In the genomic region with DNA sequence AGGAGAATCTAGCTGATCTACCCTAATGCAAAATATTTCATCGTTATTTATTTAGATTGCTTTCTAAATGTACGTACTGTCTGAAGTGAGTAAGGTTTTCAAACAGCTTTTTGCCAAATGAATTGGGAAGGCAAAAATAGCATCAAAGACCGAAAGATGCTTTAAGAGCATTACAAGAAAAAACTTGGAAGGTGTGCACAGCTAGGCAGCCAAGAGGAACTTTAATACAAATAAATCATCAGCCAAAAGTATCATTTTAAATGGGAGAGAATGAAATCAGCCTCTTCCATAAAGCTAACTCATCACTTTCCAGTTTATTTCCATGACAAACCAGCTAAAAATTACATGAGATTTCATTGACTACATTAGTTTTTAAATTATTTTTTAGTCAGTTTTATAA, we compare ENCODE assay signal across 26 cellular contexts. TPM values are rescaled to one million over a fixed set of nuclear protein-coding genes. Genes with fewer than 3 reads are reported as not detected.
DNase-seq lines count a peak whose midpoint lies in the region; FAIRE-seq and TF ChIP-seq lines count a peak whose summit lies in the region.
"Had no signal": no experiment of that assay in that cellular context is flagged by ENCODE, and none has a peak within 500 bp of the region (broad histone marks: within the 10 kb centered on the region; RNA-seq: fewer than 3 reads in every experiment).

No MANE protein-coding gene starts in this region.

- CTCF ChIA-PET in mammary epithelial cell (lab: Charles Lee; ENCODE audit: low non-redundant PET), result no interaction called here
- CTCF ChIA-PET in activated CD4-positive, alpha-beta memory T cell treated with anti-CD3 and anti-CD28 coated beads for 36 hours (lab: Charles Lee), result interaction anchor here (1.2 to 2.7 kb wide), 2 partner anchors 10 to 21 kb away, joined by 3 to 15 read pairs; no protein-coding TSS in a partner anchor

- no peaks in the 10 kb centered on the region for H4K20me1 ChIP-seq in mammary epithelial cell (ENCODE audit: insufficient read depth, low read length)

- TF ChIP-seq POLR2A in breast epithelium (IDR thresholded peaks at IDR 0.05), result no peak

- H3K4me3 ChIP-seq in mammary epithelial cell (replicated peaks in 1 of 3; ENCODE audit: insufficient read depth in 1 of 3, low read depth in 2 of 3, low read length in 3 of 3) (no peak overlapping the region), breast epithelium (no peak overlapping the region), adipocyte (ENCODE audit: low read length) (peak overlapping the region; percentile 34), fibroblast of the aortic adventitia (ENCODE audit: low read depth, low read length) (peak overlapping the region; percentile 25), small intestine (ENCODE audit: low read depth in 1 of 2, low read length in 2 of 2) (no peak overlapping the region)

- H3K27ac ChIP-seq in mammary epithelial cell (ENCODE audit: insufficient read depth, low read depth, low read length) (no peak overlapping the region), breast epithelium (no peak overlapping the region), small intestine (ENCODE audit: low read depth in 1 of 2, low read length in 1 of 2) (no peak overlapping the region)
- H3K27ac ChIP-seq: C4-2B had no signal

- no peak overlapping the region for H3K4me2 ChIP-seq in mammary epithelial cell (ENCODE audit: insufficient read depth, low read depth, low read length)

- H3K9me3 ChIP-seq in mammary epithelial cell (replicated peaks; ENCODE audit: insufficient read depth, low read length), result no peaks in the 10 kb centered on the region
- no peaks in the 10 kb centered on the region for H3K9me3 ChIP-seq in breast epithelium
- no peaks in the 10 kb centered on the region for H3K9me3 ChIP-seq in adipocyte (ENCODE audit: control insufficient read depth, low read length)
- H3K9me3 ChIP-seq in small intestine (ENCODE audit: control insufficient read depth, low read depth), result no peaks in the 10 kb centered on the region

- DNase-seq in mammary epithelial cell, result no peak
- DNase-seq in breast epithelium (ENCODE audit: low spot score in 2 of 2), result no peak
- DNase-seq in adipocyte (ENCODE audit: low read depth), result no peak
- DNase-seq in fibroblast of the aortic adventitia (ENCODE audit: low read depth), result peak; percentile 75
- no peak for DNase-seq in GF-D8 (lab: John Stamatoyannopoulos, UW)
- DNase-seq in small intestine, result no peak
- DNase-seq in SHP77 (lab: John Stamatoyannopoulos, UW), result no peak
- DNase-seq in activated CD4-positive, alpha-beta memory T cell treated with anti-CD3 and anti-CD28 coated beads for 36 hours, result no peak
- DNase-seq: 8988T; Calu3; CD8-positive, alpha-beta memory T cell; DMS153; GOT3; HCEC 1CT; Karpas-422; NCI-H1048; NCI-H1417 treated with DMSO at 0.1 percent for 48 hours; NCI-H187; NCI-H446; NCI-H526; OCI-M1 had no signal

- H3K4me3 Mint-ChIP-seq in activated CD4-positive, alpha-beta memory T cell treated with anti-CD3 and anti-CD28 coated beads for 36 hours, result no peak overlapping the region
- H3K4me3 Mint-ChIP-seq: CD8-positive, alpha-beta memory T cell; IgD-negative memory B cell had no signal

- no TSS peak for BruUV-seq in mammary epithelial cell (replicated peaks; lab: Mats Ljungman, UMichigan)

- no peaks in the 10 kb centered on the region for H3K36me3 Mint-ChIP-seq in activated CD4-positive, alpha-beta memory T cell treated with anti-CD3 and anti-CD28 coated beads for 36 hours
- H3K36me3 Mint-ChIP-seq: CD8-positive, alpha-beta memory T cell; IgD-negative memory B cell had no signal

- 13% methylated on average over 3 of the region's 3 CpGs for WGBS in mammary epithelial cell (ENCODE audit: low coverage, missing lambda C conversion rate)
- 60 to 85% (median 85%) methylated on average over 3 of the region's 3 CpGs for WGBS in small intestine, 3 donors

- no peaks in the 10 kb centered on the region for H3K4me1 ChIP-seq in mammary epithelial cell (ENCODE audit: insufficient read depth, low read length)
- no peaks in the 10 kb centered on the region for H3K4me1 ChIP-seq in breast epithelium
- peaks cover 19% of the 10 kb centered on the region for H3K4me1 ChIP-seq in adipocyte (ENCODE audit: control insufficient read depth, insufficient read depth, low read length)
- H3K4me1 ChIP-seq in small intestine (ENCODE audit: control insufficient read depth in 2 of 2, insufficient read depth in 1 of 2, low read depth in 1 of 2, low read length in 1 of 2), result no peaks in the 10 kb centered on the region

- peaks cover 7% of the 10 kb centered on the region for H3K27me3 Mint-ChIP-seq in activated CD4-positive, alpha-beta memory T cell treated with anti-CD3 and anti-CD28 coated beads for 36 hours

- no peaks in the 10 kb centered on the region for H3K9me3 Mint-ChIP-seq in activated CD4-positive, alpha-beta memory T cell treated with anti-CD3 and anti-CD28 coated beads for 36 hours

- H3K79me2 ChIP-seq in mammary epithelial cell (ENCODE audit: insufficient read depth, low read length), result no peaks in the 10 kb centered on the region

- dilution Hi-C loops in mammary epithelial cell (cut with HindIII; ENCODE audit: low sequenced_read_pairs), result no loop called here

- peak overlapping the region; percentile 31 for H2AFZ ChIP-seq in mammary epithelial cell (ENCODE audit: low read depth, low read length)

- TF ChIP-seq CTCF in mammary epithelial cell (conservative IDR thresholded peaks at IDR 0.05 in 1 of 2, IDR thresholded peaks at IDR 0.05 in 1 of 2; ENCODE audit: extremely low read depth in 1 of 2, insufficient read depth in 1 of 2, low read depth in 1 of 2, low read length in 2 of 2) (no peak), breast epithelium (IDR thresholded peaks at IDR 0.05) (no peak), fibroblast of the aortic adventitia (IDR thresholded peaks at IDR 0.05; ENCODE audit: insufficient read depth, low read length) (no peak)

- intact Hi-C loops in mammary epithelial cell (cut with micrococcal nuclease) (loop anchor here (10.0 kb wide), 3 partner anchors 268 to 478 kb away; no protein-coding TSS in a partner anchor), breast epithelium (cut with DNase I; ENCODE audit: low total_unique reads) (loop anchor here (10.0 kb wide), 1 partner anchor 152 kb away; no protein-coding TSS in a partner anchor)
- intact Hi-C loops in activated CD4-positive, alpha-beta memory T cell treated with anti-CD3 and anti-CD28 coated beads for 36 hours (cut with micrococcal nuclease), result no loop called here

- peaks cover 3% of the 10 kb centered on the region for H3K4me1 Mint-ChIP-seq in activated CD4-positive, alpha-beta memory T cell treated with anti-CD3 and anti-CD28 coated beads for 36 hours (ENCODE audit: low read depth)
- H3K4me1 Mint-ChIP-seq: CD8-positive, alpha-beta memory T cell; IgD-negative memory B cell had no signal

- H3K27ac Mint-ChIP-seq in activated CD4-positive, alpha-beta memory T cell treated with anti-CD3 and anti-CD28 coated beads for 36 hours, result no peak overlapping the region
- H3K27ac Mint-ChIP-seq: CD8-positive, alpha-beta memory T cell; IgD-negative memory B cell had no signal

- POLR2A ChIA-PET in activated CD4-positive, alpha-beta memory T cell treated with anti-CD3 and anti-CD28 coated beads for 36 hours (lab: Charles Lee), result no interaction called here

- H3K27me3 ChIP-seq in mammary epithelial cell (ENCODE audit: insufficient read depth, low read length) (no peaks in the 10 kb centered on the region), breast epithelium (no peaks in the 10 kb centered on the region), adipocyte (replicated peaks; ENCODE audit: control insufficient read depth, insufficient read depth, low read length) (no peaks in the 10 kb centered on the region), small intestine (ENCODE audit: control insufficient read depth in 2 of 2, insufficient read depth in 2 of 2, low read length in 2 of 2) (no peaks in the 10 kb centered on the region)

- H3K36me3 ChIP-seq in mammary epithelial cell (ENCODE audit: insufficient read depth, low read length) (no peaks in the 10 kb centered on the region), breast epithelium (no peaks in the 10 kb centered on the region), adipocyte (ENCODE audit: control insufficient read depth, insufficient read depth, low read length, severe bottlenecking) (no peaks in the 10 kb centered on the region), small intestine (ENCODE audit: control insufficient read depth in 2 of 2, insufficient read depth in 2 of 2, low read length in 2 of 2) (no peaks in the 10 kb centered on the region)

- H3K9ac ChIP-seq in mammary epithelial cell (ENCODE audit: insufficient read depth, low read length) (no peak overlapping the region), adipocyte (ENCODE audit: low read length) (no peak overlapping the region)

- no peak for FAIRE-seq in small intestine (lab: Jason Lieb, UNC)
- FAIRE-seq: GM12892 had no signal

- in situ Hi-C loops in mammary epithelial cell (cut with MboI; ENCODE audit: low sequenced_read_pairs in 2 of 2), result loop anchor here in 1 of 2 donors (25.0 kb wide), 1 partner anchor 555 kb away; no protein-coding TSS in a partner anchor

RNA-seq across cellular contexts. Expression of gene CFAP300, which starts 30.2 kb away (rescaled TPM):
- total RNA-seq in mammary epithelial cell, result 1 to 10 TPM; 4.3 to 6.4 TPM
- 3.2 TPM for polyA plus RNA-seq in mammary epithelial cell
- polyA minus RNA-seq in mammary epithelial cell, result not detected
- 1 to 10 TPM; 2.0 to 8.3 (median 4.4) TPM for total RNA-seq in breast epithelium
- 4.1 and 12.7 TPM in 2 replicates for total RNA-seq in fibroblast of the aortic adventitia (ENCODE audit: low replicate concordance)
- 1 to 10 TPM in 1 of 3 donors, under 1 TPM in 1, not detected in 1; 0.63 to 2.5 TPM for polyA plus RNA-seq in small intestine
- not detected for total RNA-seq in activated CD4-positive, alpha-beta memory T cell treated with anti-CD3 and anti-CD28 coated beads for 36 hours
- total RNA-seq: CD8-positive, alpha-beta memory T cell; G401; SK-MEL-5 had no signal
- polyA plus RNA-seq: CD8-positive, alpha-beta memory T cell; IgD-negative memory B cell had no signal

Comparison
In these comparisons a context has a peak if more than half of its experiments do, and no peak if none do; other contexts are left out.
1. H3K4me3 ChIP-seq: peak in adipocyte (single experiment) and fibroblast of the aortic adventitia (single experiment); none in mammary epithelial cell (0 of 3), breast epithelium (0 of 3) and small intestine (0 of 2).